Comparison of ENCODE assay signal across 19 cellular contexts in the genomic region with DNA sequence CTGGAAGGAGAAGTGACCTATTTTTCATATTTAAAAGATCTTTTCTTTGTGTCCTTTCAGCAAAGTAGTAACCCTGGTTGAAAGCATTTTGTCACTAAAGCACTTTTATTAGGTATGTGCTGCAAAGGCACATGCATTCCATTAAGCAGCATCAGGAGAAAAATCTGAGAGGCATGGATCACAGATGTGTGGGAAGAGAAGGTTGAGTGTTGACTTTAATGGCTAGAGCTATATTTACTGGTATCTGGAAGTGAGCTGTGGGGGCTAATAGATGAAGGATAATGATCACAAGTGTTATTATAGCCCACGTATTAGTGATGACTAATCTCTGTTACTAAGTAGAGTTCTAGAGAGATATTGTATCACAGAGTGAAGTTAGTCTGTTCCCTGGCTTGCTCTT.
A peak's percentile ranks its signal among the peaks of the same experiment; 100 is the strongest.
DNase-seq lines count a peak whose midpoint lies in the region; TF ChIP-seq lines count a peak whose summit lies in the region.
"Had no signal": no experiment of that assay in that cellular context is flagged by ENCODE, and none has a peak within 500 bp of the region (broad histone marks: within the 10 kb centered on the region; RNA-seq: fewer than 3 reads in every experiment).

No MANE protein-coding gene starts in this region.

- no peak overlapping the region for H3K4ac ChIP-seq in mesenchymal stem cell (ENCODE audit: low read depth in 1 of 2, low read length in 2 of 2)

- H3K9me3 ChIP-seq in mesenchymal stem cell (ENCODE audit: control insufficient read depth, low read length), result no peaks in the 10 kb centered on the region
- H3K9me3 ChIP-seq: A549 had no signal

- H3K36me3 ChIP-seq in mesenchymal stem cell (ENCODE audit: control insufficient read depth in 1 of 2, insufficient read depth in 2 of 2, low read depth in 1 of 2, low read length in 2 of 2), result no peaks in the 10 kb centered on the region

- no peak overlapping the region for H2BK15ac ChIP-seq in mesenchymal stem cell (ENCODE audit: low read depth, poor library complexity, severe bottlenecking)

- H3K4me1 ChIP-seq in mesenchymal stem cell (ENCODE audit: control insufficient read depth, insufficient read depth, low read depth, low read length), result no peaks in the 10 kb centered on the region
- H3K4me1 ChIP-seq: A549 had no signal

- H3K4me3 ChIP-seq in choroid plexus epithelial cell (ENCODE audit: low read depth, low read length) (no peak overlapping the region), mesenchymal stem cell (ENCODE audit: insufficient read depth in 1 of 2, low read depth in 1 of 2, low read length in 2 of 2) (no peak overlapping the region), retinal pigment epithelial cell (ENCODE audit: low read length) (no peak overlapping the region), dorsolateral prefrontal cortex (no peak overlapping the region)
- H3K4me3 ChIP-seq: A549 had no signal

- H2AFZ ChIP-seq in mesenchymal stem cell (ENCODE audit: low read depth, low read length), result no peak overlapping the region

- H4K91ac ChIP-seq in mesenchymal stem cell (ENCODE audit: low read length), result no peak overlapping the region

- H3K4me2 ChIP-seq in mesenchymal stem cell (ENCODE audit: low read length, poor library complexity, severe bottlenecking), result no peak overlapping the region
- H3K4me2 ChIP-seq: A549 had no signal

- no peak overlapping the region for H3K14ac ChIP-seq in mesenchymal stem cell (ENCODE audit: low read length in 2 of 2)

- H3K23ac ChIP-seq in mesenchymal stem cell (ENCODE audit: low read length in 2 of 2), result no peak overlapping the region

- H4K8ac ChIP-seq in mesenchymal stem cell (ENCODE audit: low read length), result no peak overlapping the region

- no peaks in the 10 kb centered on the region for H3K79me1 ChIP-seq in mesenchymal stem cell (replicated peaks; ENCODE audit: low read length, poor library complexity, severe bottlenecking)

- H2BK12ac ChIP-seq in mesenchymal stem cell (ENCODE audit: low read length in 2 of 2), result no peak overlapping the region

- H3K18ac ChIP-seq in mesenchymal stem cell (ENCODE audit: low read depth in 1 of 2, low read length in 2 of 2), result no peak overlapping the region

- H2AK5ac ChIP-seq in mesenchymal stem cell (ENCODE audit: low read length, severe bottlenecking), result no peak overlapping the region

- intact Hi-C loops in dorsolateral prefrontal cortex (cut with DNase I), result no loop called here

- no peak overlapping the region for H2BK5ac ChIP-seq in mesenchymal stem cell (ENCODE audit: low read depth, low read length, poor library complexity, severe bottlenecking)

- DNase-seq in EL (peak; percentile 6), choroid plexus epithelial cell (ENCODE audit: low read depth) (peak; percentile 30), mesenchymal stem cell (peak; percentile 3), retinal pigment epithelial cell (ENCODE audit: low read depth) (peak; percentile 65), dorsolateral prefrontal cortex (no peak), SW480 (ENCODE audit: low spot score) (no peak), ecto neural progenitor cell (ENCODE audit: low spot score) (no peak)
- DNase-seq: C1 segment of cervical spinal cord; CD8-positive, alpha-beta memory T cell; DMS79; HCEC 1CT; KBM-7; NCI-H187; NCI-H2107; NCI-H345; NCI-H524 treated with DMSO at 0.1 percent for 48 hours; RPMI8226; SIG-M5 had no signal

- 57% methylated on average over 1 of the region's 1 CpG for WGBS in mesenchymal stem cell

- H3K27ac ChIP-seq in mesenchymal stem cell (ENCODE audit: low read length, poor library complexity, severe bottlenecking) (no peak overlapping the region), dorsolateral prefrontal cortex (no peak overlapping the region)
- H3K27ac ChIP-seq: A549 had no signal

- TF ChIP-seq CTCF in choroid plexus epithelial cell (conservative IDR thresholded peaks at IDR 0.05; ENCODE audit: low read depth, low read length) (no peak), retinal pigment epithelial cell (conservative IDR thresholded peaks at IDR 0.05; ENCODE audit: low read depth, low read length) (no peak), dorsolateral prefrontal cortex (IDR thresholded peaks at IDR 0.05 in 54 of 56, conservative IDR thresholded peaks at IDR 0.05 in 2 of 56; ENCODE audit: low read depth in 1 of 56, partially characterized antibody in 56 of 56) (no peak)

- no peak overlapping the region for H2BK120ac ChIP-seq in mesenchymal stem cell (ENCODE audit: low read depth, low read length)

- no peak overlapping the region for H3K9ac ChIP-seq in mesenchymal stem cell (ENCODE audit: low read length)

- no peaks in the 10 kb centered on the region for H3K27me3 ChIP-seq in mesenchymal stem cell (ENCODE audit: control insufficient read depth in 1 of 2, insufficient read depth in 1 of 2, low read length in 2 of 2)
- no peaks in the 10 kb centered on the region for H3K27me3 ChIP-seq in dorsolateral prefrontal cortex

Comparison
In these comparisons a context has a peak if more than half of its experiments do, and no peak if none do; other contexts are left out.
1. DNase-seq: peak in EL (single experiment), choroid plexus epithelial cell (single experiment), mesenchymal stem cell (single experiment) and retinal pigment epithelial cell (single experiment); none in dorsolateral prefrontal cortex (0 of 10), SW480 (single experiment) and ecto neural progenitor cell (single experiment).